Comparison of ENCODE assay signal across 17 cellular contexts in the genomic region with DNA sequence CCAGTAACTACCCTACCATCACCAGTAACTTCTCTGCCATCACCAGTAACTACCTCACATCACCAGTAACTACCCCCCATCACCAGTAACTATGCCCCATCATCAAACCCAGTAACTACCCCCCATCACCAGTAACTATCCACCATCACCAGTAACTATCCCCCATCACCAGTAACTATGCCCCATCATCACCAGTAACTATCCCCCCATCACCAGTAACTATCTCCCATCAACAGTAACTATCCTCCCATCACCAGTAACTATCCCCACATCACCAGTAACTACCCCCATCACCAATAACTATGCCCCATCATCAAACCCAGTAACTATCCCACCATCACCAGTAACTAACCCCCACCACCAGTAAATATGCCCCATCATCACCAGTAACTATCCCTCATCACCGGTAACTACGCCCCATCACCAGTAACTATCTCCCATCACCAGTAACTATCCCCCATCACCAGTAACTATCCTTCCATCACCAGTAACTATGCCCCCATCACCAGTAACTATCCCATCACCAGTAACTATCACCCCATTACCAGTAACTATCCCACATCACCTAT. TPM values are rescaled to one million over a fixed set of nuclear protein-coding genes. Genes with fewer than 3 reads are reported as not detected.
DNase-seq lines count a peak whose midpoint lies in the region; ATAC-seq and TF ChIP-seq lines count a peak whose summit lies in the region.
"Had no signal": no experiment of that assay in that cellular context is flagged by ENCODE, and none has a peak within 500 bp of the region (broad histone marks: within the 10 kb centered on the region; RNA-seq: fewer than 3 reads in every experiment).

No MANE protein-coding gene starts in this region.

- H3K4me2 ChIP-seq in BLaER1 (no peak overlapping the region), DND-41 (ENCODE audit: insufficient read depth, low read length) (no peak overlapping the region)

- ATAC-seq in DND-41 (ENCODE audit: insufficient read depth, low read depth) (no peak), naive B cell (ENCODE audit: low read depth in 2 of 2) (no peak), GM19467 (IDR thresholded peaks at IDR 0.05; ENCODE audit: unreplicated experiment) (no peak)
- ATAC-seq in activated T-helper 17 cell treated with anti-CD3 and anti-CD28 coated beads, Interleukin-2, amount 50 U/mL, for 72 hours (replicated peaks), result no peak
- ATAC-seq: activated CD4-positive, CD25-positive, alpha-beta regulatory T cell treated with anti-CD3 and anti-CD28 coated beads, Interleukin-2, amount 50 U/mL, for 24 hours; foreskin keratinocyte; left colon; pancreas had no signal

- H3K79me2 ChIP-seq in DND-41 (ENCODE audit: insufficient read depth, low read length), result peaks cover 73% of the 10 kb centered on the region

- H3K9ac ChIP-seq in BLaER1 (no peak overlapping the region), DND-41 (ENCODE audit: low read depth, low read length) (no peak overlapping the region)

- H3K27ac ChIP-seq in BLaER1 (no peak overlapping the region), DND-41 (ENCODE audit: low read length) (no peak overlapping the region)
- H3K27ac ChIP-seq: foreskin keratinocyte, HL-60, pancreas had no signal

- H3K36me3 ChIP-seq in BLaER1, result peaks cover 43% of the 10 kb centered on the region
- peaks cover 30% of the 10 kb centered on the region for H3K36me3 ChIP-seq in DND-41 (ENCODE audit: insufficient read depth, low read length)
- H3K36me3 ChIP-seq: pancreas had no signal

- H3K27me3 ChIP-seq in BLaER1 (no peaks in the 10 kb centered on the region), DND-41 (ENCODE audit: insufficient read depth, low read length, poor library complexity) (no peaks in the 10 kb centered on the region)
- H3K27me3 ChIP-seq: foreskin keratinocyte, pancreas had no signal

- peaks cover 16% of the 10 kb centered on the region for H3K9me3 Mint-ChIP-seq in activated T-helper 17 cell treated with anti-CD3 and anti-CD28 coated beads, Interleukin-2, amount 50 U/mL, for 72 hours
- peaks cover 5 to 23% (median 15%) of the 10 kb centered on the region in 7 donors for H3K9me3 Mint-ChIP-seq in naive B cell

- no peaks in the 10 kb centered on the region for H3K27me3 Mint-ChIP-seq in activated T-helper 17 cell treated with anti-CD3 and anti-CD28 coated beads, Interleukin-2, amount 50 U/mL, for 72 hours
- H3K27me3 Mint-ChIP-seq in naive B cell, result no peaks in the 10 kb centered on the region

- TF ChIP-seq CTCF in DND-41 (IDR thresholded peaks at IDR 0.05; ENCODE audit: borderline replicate concordance, extremely low read depth, low read length, poor library complexity, severe bottlenecking), result no peak

- H3K36me3 Mint-ChIP-seq in activated T-helper 17 cell treated with anti-CD3 and anti-CD28 coated beads, Interleukin-2, amount 50 U/mL, for 72 hours (ENCODE audit: low read depth), result peaks cover 64% of the 10 kb centered on the region
- peaks cover 21 to 23% of the 10 kb centered on the region in 2 donors for H3K36me3 Mint-ChIP-seq in naive B cell

- peak; percentile 4 for DNase-seq in DND-41
- no peak for DNase-seq in naive B cell
- DNase-seq in mesenteric fat pad (ENCODE audit: low spot score), result no peak
- no peak for DNase-seq in NCI-H2171 (lab: John Stamatoyannopoulos, UW)
- DNase-seq in NCI-H2081 (lab: John Stamatoyannopoulos, UW), result no peak
- DNase-seq: foreskin keratinocyte, GOT3, left colon, NCI-H1930, NCI-H510A treated with DMSO at 0.1 percent for 48 hours, SHP77 had no signal

- H3K9me3 ChIP-seq in BLaER1, result peaks cover 55% of the 10 kb centered on the region
- peaks cover 14% of the 10 kb centered on the region for H3K9me3 ChIP-seq in DND-41 (ENCODE audit: insufficient read depth, low read length, severe bottlenecking)
- H3K9me3 ChIP-seq: pancreas had no signal

- H3K4me3 Mint-ChIP-seq in activated T-helper 17 cell treated with anti-CD3 and anti-CD28 coated beads, Interleukin-2, amount 50 U/mL, for 72 hours, result peak overlapping the region; percentile 10
- peak overlapping the region in 1 of 8 donors; percentile 41 for H3K4me3 Mint-ChIP-seq in naive B cell

- peaks cover 23% of the 10 kb centered on the region for H3K4me1 Mint-ChIP-seq in activated T-helper 17 cell treated with anti-CD3 and anti-CD28 coated beads, Interleukin-2, amount 50 U/mL, for 72 hours
- peaks cover 46 to 53% (median 46%) of the 10 kb centered on the region in 3 donors for H3K4me1 Mint-ChIP-seq in naive B cell

- H3K4me3 ChIP-seq in BLaER1 (0 out of 2 replicates have a peak overlapping the region, but pooled peaks have one; percentile 13), DND-41 (ENCODE audit: low read depth in 1 of 2, low read length in 2 of 2) (0 out of 4 replicates have a peak overlapping the region, but pooled peaks of 1 of the 2 experiments have one; percentile 0)
- H3K4me3 ChIP-seq: pancreas had no signal

- H4K20me1 ChIP-seq in BLaER1 (no peaks in the 10 kb centered on the region; the same call in 1 of the 2 replicates), DND-41 (ENCODE audit: insufficient read depth, low read length) (peaks cover 15% of the 10 kb centered on the region)

- peak overlapping the region; percentile 58 for H3K27ac Mint-ChIP-seq in activated T-helper 17 cell treated with anti-CD3 and anti-CD28 coated beads, Interleukin-2, amount 50 U/mL, for 72 hours
- H3K27ac Mint-ChIP-seq in naive B cell, result peak overlapping the region in 5 of 6 donors; percentile 66 to 88 (median 82)

- H3K4me1 ChIP-seq in BLaER1 (peaks cover 29% of the 10 kb centered on the region), DND-41 (ENCODE audit: insufficient read depth, low read length) (peaks cover 28% of the 10 kb centered on the region)
- H3K4me1 ChIP-seq: foreskin keratinocyte had no signal

- H2AFZ ChIP-seq in DND-41 (ENCODE audit: low read depth, low read length), result no peak overlapping the region

RNA-seq across cellular contexts. Expression of gene ASMTL, which starts 3.0 kb away (rescaled TPM):
- total RNA-seq in activated T-helper 17 cell treated with anti-CD3 and anti-CD28 coated beads, Interleukin-2, amount 50 U/mL, for 72 hours, result 10 to 100 TPM; 50.6 to 65.5 TPM
- 10 to 100 TPM; 49.2 to 66.0 (median 57.7) TPM for polyA plus RNA-seq in naive B cell (ENCODE audit: low read depth in 6 of 6)
- total RNA-seq in mesenteric fat pad, result 20.8 TPM

RNA-seq across cellular contexts. Expression of gene SLC25A6, which starts 57.8 kb away (rescaled TPM):
- 100 to 1,000 TPM; 373 to 401 TPM for total RNA-seq in activated T-helper 17 cell treated with anti-CD3 and anti-CD28 coated beads, Interleukin-2, amount 50 U/mL, for 72 hours
- 100 to 1,000 TPM; 411 to 627 (median 548) TPM for polyA plus RNA-seq in naive B cell (ENCODE audit: low read depth in 6 of 6)
- 331 TPM for total RNA-seq in mesenteric fat pad
